In the genomic region with DNA sequence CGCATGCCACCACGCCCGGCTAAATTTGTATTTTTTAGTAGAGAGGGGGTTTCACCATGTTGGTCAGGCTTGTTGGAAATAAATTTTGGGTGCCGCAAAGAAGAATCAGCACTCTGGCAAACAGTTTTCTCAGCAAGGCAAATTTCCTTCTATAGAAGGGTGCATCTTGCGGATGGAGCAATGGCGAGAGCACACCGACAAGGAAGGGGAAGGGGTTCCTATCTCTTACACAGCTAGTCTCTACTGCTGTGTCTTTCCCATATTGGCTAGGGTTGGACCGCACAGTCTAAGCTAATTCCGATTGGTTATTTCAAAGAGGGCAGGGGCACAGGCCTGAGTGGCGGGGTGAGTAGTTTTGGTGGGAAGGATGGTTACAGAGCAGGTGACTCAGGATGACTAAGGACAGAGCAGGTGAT, we compare ENCODE assay signal across 8 cellular contexts. TPM values are rescaled to one million over a fixed set of nuclear protein-coding genes. Genes with fewer than 3 reads are reported as not detected.
DNase-seq lines count a peak whose midpoint lies in the region; ATAC-seq and TF ChIP-seq lines count a peak whose summit lies in the region.

No MANE protein-coding gene starts in this region.

- H3K4me3 Mint-ChIP-seq in activated naive CD4-positive, alpha-beta T cell treated with anti-CD3 and anti-CD28 coated beads, Interleukin-2, amount 50 U/mL, for 24 hours = peak overlapping the region; percentile 99

- H3K4me1 Mint-ChIP-seq in activated naive CD4-positive, alpha-beta T cell treated with anti-CD3 and anti-CD28 coated beads, Interleukin-2, amount 50 U/mL, for 24 hours = peaks cover 62% of the 10 kb centered on the region

- TF ChIP-seq CTCF in left lung (IDR thresholded peaks at IDR 0.05) (no peak), tibial nerve (IDR thresholded peaks at IDR 0.05) (no peak)

- H3K27ac Mint-ChIP-seq in activated naive CD4-positive, alpha-beta T cell treated with anti-CD3 and anti-CD28 coated beads, Interleukin-2, amount 50 U/mL, for 24 hours = peak overlapping the region; percentile 86
- peak overlapping the region; percentile 92 to 100 for H3K27ac Mint-ChIP-seq in activated naive CD4-positive, alpha-beta T cell treated with anti-CD3 and anti-CD28 coated beads, Interleukin-2, amount 50 U/mL, for 72 hours

- no peak for TF ChIP-seq EP300 in tibial nerve (IDR thresholded peaks at IDR 0.05)

- peaks cover 22 to 44% of the 10 kb centered on the region in 2 donors for H3K4me1 ChIP-seq in left lung
- H3K4me1 ChIP-seq in tibial nerve = peaks cover 3 to 71% (median 21%) of the 10 kb centered on the region in 4 donors

- H3K36me3 ChIP-seq in left lung (peaks cover 0 to 10% of the 10 kb centered on the region in 2 donors), tibial nerve (peaks cover 0 to 4% (median 0%) of the 10 kb centered on the region in 3 donors)

- TF ChIP-seq POLR2A in tibial nerve (IDR thresholded peaks at IDR 0.05) = no peak

- H3K9me3 ChIP-seq in left lung (no peaks in the 10 kb centered on the region), tibial nerve (no peaks in the 10 kb centered on the region)

- H3K36me3 Mint-ChIP-seq in activated naive CD4-positive, alpha-beta T cell treated with anti-CD3 and anti-CD28 coated beads, Interleukin-2, amount 50 U/mL, for 24 hours = peaks cover 2% of the 10 kb centered on the region
- H3K36me3 Mint-ChIP-seq in activated naive CD4-positive, alpha-beta T cell treated with anti-CD3 and anti-CD28 coated beads, Interleukin-2, amount 50 U/mL, for 72 hours = peaks cover 21 to 30% of the 10 kb centered on the region in 2 donors

- H3K4me3 ChIP-seq in left lung = peak overlapping the region; percentile 78 to 88
- H3K4me3 ChIP-seq in tibial nerve = peak overlapping the region; percentile 54 to 96 (median 75)

- WGBS in tibial nerve, 2 donors = 63 to 67% methylated on average over 10 of the region's 10 CpGs

- intact Hi-C loops in left lung (cut with DNase I) = no loop called here

- no peaks in the 10 kb centered on the region for H3K27me3 Mint-ChIP-seq in activated naive CD4-positive, alpha-beta T cell treated with anti-CD3 and anti-CD28 coated beads, Interleukin-2, amount 50 U/mL, for 24 hours

- ATAC-seq in activated naive CD4-positive, alpha-beta T cell treated with anti-CD3 and anti-CD28 coated beads, Interleukin-2, amount 50 U/mL, for 72 hours = peak in 1 of 2 donors; percentile 37
- ATAC-seq in left lung = no peak
- no peak for ATAC-seq in HG03457 (IDR thresholded peaks at IDR 0.05; ENCODE audit: unreplicated experiment)
- no peak for ATAC-seq in GM18858 (IDR thresholded peaks at IDR 0.05; ENCODE audit: unreplicated experiment)
- no peak for ATAC-seq in HG02970 (IDR thresholded peaks at IDR 0.05; ENCODE audit: low FRiP score, unreplicated experiment)

- DNase-seq in activated naive CD4-positive, alpha-beta T cell (lab: John Stamatoyannopoulos, UW) = no peak
- DNase-seq in activated naive CD4-positive, alpha-beta T cell treated with anti-CD3 and anti-CD28 coated beads, Interleukin-2, amount 50 U/mL, for 72 hours (ENCODE audit: low spot score in 2 of 2) = peak in 1 of 2 donors; percentile 66
- DNase-seq in left lung (no peak), tibial nerve (ENCODE audit: low spot score in 2 of 2) (no peak)

- H3K27ac ChIP-seq in left lung (no peak overlapping the region), tibial nerve (peak overlapping the region in 2 of 4 donors; percentile 86 to 95)

- H3K27me3 ChIP-seq in left lung (no peaks in the 10 kb centered on the region), tibial nerve (no peaks in the 10 kb centered on the region)

- no peaks in the 10 kb centered on the region for H3K9me3 Mint-ChIP-seq in activated naive CD4-positive, alpha-beta T cell treated with anti-CD3 and anti-CD28 coated beads, Interleukin-2, amount 50 U/mL, for 24 hours
- H3K9me3 Mint-ChIP-seq in activated naive CD4-positive, alpha-beta T cell treated with anti-CD3 and anti-CD28 coated beads, Interleukin-2, amount 50 U/mL, for 72 hours = peaks cover 0 to 4% of the 10 kb centered on the region in 2 donors

RNA-seq across cellular contexts. Expression of gene GTF3C5, which starts 0.7 kb away (rescaled TPM):
- total RNA-seq in activated naive CD4-positive, alpha-beta T cell treated with anti-CD3 and anti-CD28 coated beads, Interleukin-2, amount 50 U/mL, for 72 hours = 100 to 1,000 TPM; 104 to 194 TPM
- 10 to 100 TPM; 37.3 to 41.5 TPM for total RNA-seq in left lung
- total RNA-seq in tibial nerve = 10 to 100 TPM; 49.4 to 94.2 (median 73.3) TPM

RNA-seq across cellular contexts. Expression of gene CEL, which starts 30.3 kb away (rescaled TPM):
- 1 to 10 TPM; 2.4 to 9.3 TPM for total RNA-seq in activated naive CD4-positive, alpha-beta T cell treated with anti-CD3 and anti-CD28 coated beads, Interleukin-2, amount 50 U/mL, for 72 hours
- total RNA-seq in left lung (1 to 10 TPM in 1 of 2 donors, under 1 TPM in 1; 0.47 to 1.1 TPM), tibial nerve (10 to 100 TPM in 1 of 4 donors, 1 to 10 TPM in 3; 1.7 to 10.5 (median 2.6) TPM)

RNA-seq across cellular contexts. Expression of gene GFI1B, which starts 53.0 kb away (rescaled TPM):
- under 1 TPM in 1 of 2 donors, not detected in 1; 0.48 TPM for total RNA-seq in activated naive CD4-positive, alpha-beta T cell treated with anti-CD3 and anti-CD28 coated beads, Interleukin-2, amount 50 U/mL, for 72 hours
- total RNA-seq in left lung (under 1 TPM; 0.18 to 0.90 TPM), tibial nerve (not detected)
